In the genomic region with DNA sequence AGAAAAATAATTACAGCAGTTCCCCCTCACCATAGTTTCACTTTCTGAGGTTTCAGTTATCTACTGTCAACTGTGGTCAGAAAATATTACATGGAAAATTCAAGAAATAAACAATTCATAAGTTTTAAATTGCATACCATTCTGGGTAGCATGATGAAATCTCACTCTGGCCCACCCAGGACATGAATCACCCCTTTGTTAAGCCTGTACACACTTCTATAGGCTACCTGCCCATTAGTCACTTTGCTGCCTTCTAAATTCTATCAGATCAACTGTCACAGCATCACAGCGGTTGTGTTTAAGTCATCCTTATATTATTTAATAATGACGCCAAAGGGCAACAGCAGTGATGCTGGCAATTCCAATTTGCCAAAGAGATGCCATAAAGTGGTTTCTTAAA, we compare ENCODE assay signal across 10 cellular contexts.
DNase-seq lines count a peak whose midpoint lies in the region; ATAC-seq and TF ChIP-seq lines count a peak whose summit lies in the region.
"Had no signal": no experiment of that assay in that cellular context is flagged by ENCODE, and none has a peak within 500 bp of the region (broad histone marks: within the 10 kb centered on the region; RNA-seq: fewer than 3 reads in every experiment).

No MANE protein-coding gene starts in this region.

- no peak overlapping the region for H3K14ac ChIP-seq in mesenchymal stem cell (ENCODE audit: low read length in 2 of 2)

- 97% methylated on average over 2 of the region's 2 CpGs for WGBS in mesenchymal stem cell

- H3K4me1 ChIP-seq in Loucy (ENCODE audit: insufficient read depth, low read length, poor library complexity, severe bottlenecking) (peaks cover 30% of the 10 kb centered on the region), adipocyte (ENCODE audit: control insufficient read depth, insufficient read depth, low read length) (no peaks in the 10 kb centered on the region), mesenchymal stem cell (ENCODE audit: control insufficient read depth, insufficient read depth, low read depth, low read length) (no peaks in the 10 kb centered on the region)

- H3K79me1 ChIP-seq in mesenchymal stem cell (replicated peaks; ENCODE audit: low read length, poor library complexity, severe bottlenecking): peaks cover 6% of the 10 kb centered on the region

- no peak overlapping the region for H2BK120ac ChIP-seq in mesenchymal stem cell (ENCODE audit: low read depth, low read length)

- H3K4me2 ChIP-seq in Loucy (ENCODE audit: low read depth, low read length, poor library complexity, severe bottlenecking) (peak overlapping the region; percentile 51), mesenchymal stem cell (ENCODE audit: low read length, poor library complexity, severe bottlenecking) (no peak overlapping the region)

- no peak overlapping the region for H4K8ac ChIP-seq in mesenchymal stem cell (ENCODE audit: low read length)

- ATAC-seq in GM21381 (IDR thresholded peaks at IDR 0.05; ENCODE audit: unreplicated experiment) (no peak), esophagus mucosa (no peak)

- no peak overlapping the region for H3K9ac ChIP-seq in Loucy (ENCODE audit: low read depth, low read length, poor library complexity, severe bottlenecking)
- no peak overlapping the region for H3K9ac ChIP-seq in adipocyte (ENCODE audit: low read length)
- H3K9ac ChIP-seq in mesenchymal stem cell (ENCODE audit: low read length): no peak overlapping the region

- no peak overlapping the region for H2BK5ac ChIP-seq in mesenchymal stem cell (ENCODE audit: low read depth, low read length, poor library complexity, severe bottlenecking)

- H3K36me3 ChIP-seq in Loucy (ENCODE audit: insufficient read depth, low read length) (no peaks in the 10 kb centered on the region), adipocyte (ENCODE audit: control insufficient read depth, insufficient read depth, low read length, severe bottlenecking) (no peaks in the 10 kb centered on the region), mesenchymal stem cell (ENCODE audit: control insufficient read depth in 1 of 2, insufficient read depth in 2 of 2, low read depth in 1 of 2, low read length in 2 of 2) (no peaks in the 10 kb centered on the region)

- H3K79me2 ChIP-seq in Loucy (ENCODE audit: insufficient read depth, low read length): no peaks in the 10 kb centered on the region

- H3K18ac ChIP-seq in mesenchymal stem cell (ENCODE audit: low read depth in 1 of 2, low read length in 2 of 2): no peak overlapping the region

- H3K27me3 Mint-ChIP-seq in activated T-cell treated with anti-CD3 and anti-CD28 coated beads, Interleukin-2, amount 50 U/mL, for 24 hours: no peaks in the 10 kb centered on the region

- no peak overlapping the region for H4K91ac ChIP-seq in mesenchymal stem cell (ENCODE audit: low read length)

- peak overlapping the region; percentile 79 for H3K27ac Mint-ChIP-seq in activated T-cell treated with anti-CD3 and anti-CD28 coated beads, Interleukin-2, amount 50 U/mL, for 24 hours

- no peaks in the 10 kb centered on the region for H3F3A ChIP-seq in Loucy (ENCODE audit: low read depth)

- H3K27me3 ChIP-seq in Loucy (ENCODE audit: insufficient read depth, low read length, poor library complexity, severe bottlenecking) (no peaks in the 10 kb centered on the region), adipocyte (replicated peaks; ENCODE audit: control insufficient read depth, insufficient read depth, low read length) (no peaks in the 10 kb centered on the region), mesenchymal stem cell (ENCODE audit: control insufficient read depth in 1 of 2, insufficient read depth in 1 of 2, low read length in 2 of 2) (no peaks in the 10 kb centered on the region)

- H3K9me3 Mint-ChIP-seq in activated T-cell treated with anti-CD3 and anti-CD28 coated beads, Interleukin-2, amount 50 U/mL, for 24 hours: no peaks in the 10 kb centered on the region

- H3K9me3 ChIP-seq in Loucy (ENCODE audit: insufficient read depth, low read depth, low read length): no peaks in the 10 kb centered on the region
- H3K9me3 ChIP-seq in adipocyte (ENCODE audit: control insufficient read depth, low read length): no peaks in the 10 kb centered on the region
- H3K9me3 ChIP-seq in mesenchymal stem cell (ENCODE audit: control insufficient read depth, low read length): no peaks in the 10 kb centered on the region

- no peaks in the 10 kb centered on the region for H3K9me2 ChIP-seq in Loucy (replicated peaks; ENCODE audit: low read depth, low read length)

- no peak overlapping the region for H2BK15ac ChIP-seq in mesenchymal stem cell (ENCODE audit: low read depth, poor library complexity, severe bottlenecking)

- peaks cover 44% of the 10 kb centered on the region for H3K4me1 Mint-ChIP-seq in activated T-cell treated with anti-CD3 and anti-CD28 coated beads, Interleukin-2, amount 50 U/mL, for 24 hours (ENCODE audit: low read depth)

- H2AFZ ChIP-seq in Loucy (ENCODE audit: low read length): no peak overlapping the region
- no peak overlapping the region for H2AFZ ChIP-seq in mesenchymal stem cell (ENCODE audit: low read depth, low read length)

- no peak overlapping the region for H3K27ac ChIP-seq in mesenchymal stem cell (ENCODE audit: low read length, poor library complexity, severe bottlenecking)

- H3K4ac ChIP-seq in mesenchymal stem cell (ENCODE audit: low read depth in 1 of 2, low read length in 2 of 2): no peak overlapping the region

- H3K36me3 Mint-ChIP-seq in activated T-cell treated with anti-CD3 and anti-CD28 coated beads, Interleukin-2, amount 50 U/mL, for 24 hours (ENCODE audit: low read depth): peaks cover 10% of the 10 kb centered on the region

- H3K4me3 Mint-ChIP-seq in activated T-cell treated with anti-CD3 and anti-CD28 coated beads, Interleukin-2, amount 50 U/mL, for 24 hours: no peak overlapping the region

- TF ChIP-seq CTCF in Loucy (conservative IDR thresholded peaks at IDR 0.05; ENCODE audit: low read length): no peak

- no peaks in the 10 kb centered on the region for H4K20me1 ChIP-seq in Loucy (ENCODE audit: insufficient read depth, low read length, poor library complexity, severe bottlenecking)

- H3K4me3 ChIP-seq in Loucy (ENCODE audit: low read length, poor library complexity, severe bottlenecking) (peak overlapping the region; percentile 33), adipocyte (ENCODE audit: low read length) (no peak overlapping the region), mesenchymal stem cell (ENCODE audit: insufficient read depth in 1 of 2, low read depth in 1 of 2, low read length in 2 of 2) (no peak overlapping the region)

- H3K23ac ChIP-seq in mesenchymal stem cell (ENCODE audit: low read length in 2 of 2): no peak overlapping the region

- H2BK12ac ChIP-seq in mesenchymal stem cell (ENCODE audit: low read length in 2 of 2): no peak overlapping the region

- no peak for DNase-seq in activated T-cell treated with anti-CD3 and anti-CD28 coated beads, Interleukin-2, amount 50 U/mL, for 24 hours
- no peak for DNase-seq in activated T-cell treated with anti-CD3 and anti-CD28 coated beads, Interleukin-2, amount 50 U/mL, for 48 hours
- DNase-seq in adipocyte (ENCODE audit: low read depth) (peak; percentile 63), mesenchymal stem cell (peak; percentile 18), NCI-H748 treated with DMSO at 0.1 percent for 48 hours (lab: John Stamatoyannopoulos, UW) (no peak)
- DNase-seq: AML-193, NCI-H446 had no signal

- no peak overlapping the region for H2AK5ac ChIP-seq in mesenchymal stem cell (ENCODE audit: low read length, severe bottlenecking)

Comparison
In these comparisons a context has a peak if more than half of its experiments do, and no peak if none do; other contexts are left out.
1. DNase-seq: peak in adipocyte (single experiment) and mesenchymal stem cell (single experiment); none in activated T-cell treated with anti-CD3 and anti-CD28 coated beads, Interleukin-2, amount 50 U/mL, for 24 hours (single experiment), activated T-cell treated with anti-CD3 and anti-CD28 coated beads, Interleukin-2, amount 50 U/mL, for 48 hours (0 of 2) and NCI-H748 treated with DMSO at 0.1 percent for 48 hours (single experiment).